14 cellular contexts compared by ENCODE assay signal in genomic region chr2:105406221-105406620, GRCh38. TPM values are rescaled to one million over a fixed set of nuclear protein-coding genes. Genes with fewer than 3 reads are reported as not detected.
DNase-seq lines count a peak whose midpoint lies in the region; ATAC-seq and TF ChIP-seq lines count a peak whose summit lies in the region.
"Had no signal": no experiment of that assay in that cellular context is flagged by ENCODE, and none has a peak within 500 bp of the region (broad histone marks: within the 10 kb centered on the region; RNA-seq: fewer than 3 reads in every experiment).

No MANE protein-coding gene starts in this region.

- no peaks in the 10 kb centered on the region for H3K36me3 Mint-ChIP-seq in osteocyte (ENCODE audit: unreplicated experiment)
- H3K36me3 Mint-ChIP-seq: activated naive CD8-positive, alpha-beta T cell treated with anti-CD3 and anti-CD28 coated beads, Interleukin-2, amount 10 ng/mL, durations not matched to agents 7 days and 5 days; CD8-positive, alpha-beta memory T cell; naive thymus-derived CD4-positive, alpha-beta T cell had no signal

- no peak for ATAC-seq in GM21447 (IDR thresholded peaks at IDR 0.05; ENCODE audit: unreplicated experiment)
- ATAC-seq in GM18858 (IDR thresholded peaks at IDR 0.05; ENCODE audit: unreplicated experiment), result no peak
- ATAC-seq: naive thymus-derived CD4-positive, alpha-beta T cell had no signal

- no peaks in the 10 kb centered on the region for H3K9me3 Mint-ChIP-seq in osteocyte (ENCODE audit: unreplicated experiment)
- H3K9me3 Mint-ChIP-seq: activated naive CD8-positive, alpha-beta T cell treated with anti-CD3 and anti-CD28 coated beads, Interleukin-2, amount 10 ng/mL, durations not matched to agents 7 days and 5 days; CD8-positive, alpha-beta memory T cell; naive thymus-derived CD4-positive, alpha-beta T cell; stimulated activated naive CD8-positive, alpha-beta T cell treated with anti-CD3 and anti-CD28 coated beads, Interleukin-15, Interleukin-2, amounts not matched to agents 100 ng/mL and 50 ng/mL, for 24 hours had no signal

- peak; percentile 77 for DNase-seq in GM04503 (ENCODE audit: low read depth)
- DNase-seq in SJSA1 (ENCODE audit: low read depth in 1 of 2, low spot score in 2 of 2), result peak; percentile 85 to 92
- DNase-seq in epithelial cell of prostate (ENCODE audit: low read depth, low spot score), result no peak
- no peak for DNase-seq in osteocyte (ENCODE audit: extremely low spot score, unreplicated experiment)
- no peak for DNase-seq in KG1 (lab: John Stamatoyannopoulos, UW)
- DNase-seq: activated naive CD8-positive, alpha-beta T cell treated with anti-CD3 and anti-CD28 coated beads, Interleukin-2, amount 10 ng/mL, durations not matched to agents 7 days and 5 days; CD8-positive, alpha-beta memory T cell; Kasumi-1; kidney; naive thymus-derived CD4-positive, alpha-beta T cell; NCI-H187 treated with DMSO at 0.1 percent for 48 hours had no signal

- H3K27ac Mint-ChIP-seq in osteocyte (ENCODE audit: unreplicated experiment), result peak overlapping the region; percentile 8
- H3K27ac Mint-ChIP-seq: activated naive CD8-positive, alpha-beta T cell treated with anti-CD3 and anti-CD28 coated beads, Interleukin-2, amount 10 ng/mL, durations not matched to agents 7 days and 5 days; CD8-positive, alpha-beta memory T cell; naive thymus-derived CD4-positive, alpha-beta T cell; stimulated activated naive CD8-positive, alpha-beta T cell treated with anti-CD3 and anti-CD28 coated beads, Interleukin-15, Interleukin-2, amounts not matched to agents 100 ng/mL and 50 ng/mL, for 24 hours had no signal

- no peak for TF ChIP-seq CTCF in osteocyte (IDR thresholded peaks at IDR 0.05)

- H3K4me3 ChIP-seq in SJSA1, result no peak overlapping the region

- H3K36me3 ChIP-seq in SJSA1, result no peaks in the 10 kb centered on the region

- peaks cover 9% of the 10 kb centered on the region for H3K27me3 Mint-ChIP-seq in osteocyte (ENCODE audit: unreplicated experiment)

- peaks cover 46% of the 10 kb centered on the region for H3K4me1 ChIP-seq in SJSA1 (replicated peaks)

- H3K4me1 Mint-ChIP-seq in osteocyte (ENCODE audit: unreplicated experiment), result peaks cover 33% of the 10 kb centered on the region
- H3K4me1 Mint-ChIP-seq: activated naive CD8-positive, alpha-beta T cell treated with anti-CD3 and anti-CD28 coated beads, Interleukin-2, amount 10 ng/mL, durations not matched to agents 7 days and 5 days; CD8-positive, alpha-beta memory T cell; naive thymus-derived CD4-positive, alpha-beta T cell had no signal

- no peak overlapping the region for H3K4me3 Mint-ChIP-seq in osteocyte (ENCODE audit: unreplicated experiment)
- H3K4me3 Mint-ChIP-seq: activated naive CD8-positive, alpha-beta T cell treated with anti-CD3 and anti-CD28 coated beads, Interleukin-2, amount 10 ng/mL, durations not matched to agents 7 days and 5 days; CD8-positive, alpha-beta memory T cell; naive thymus-derived CD4-positive, alpha-beta T cell; stimulated activated naive CD8-positive, alpha-beta T cell treated with anti-CD3 and anti-CD28 coated beads, Interleukin-15, Interleukin-2, amounts not matched to agents 100 ng/mL and 50 ng/mL, for 24 hours had no signal

- H3K27ac ChIP-seq in SJSA1, result peak overlapping the region; percentile 91
- peak overlapping the region; percentile 98 for H3K27ac ChIP-seq in epithelial cell of prostate

- no peaks in the 10 kb centered on the region for H3K27me3 ChIP-seq in SJSA1 (replicated peaks)

- no peaks in the 10 kb centered on the region for H3K9me3 ChIP-seq in SJSA1 (replicated peaks)

RNA-seq across cellular contexts. Expression of gene FHL2, which starts 7.4 kb away (rescaled TPM):
- 156 and 190 TPM in 2 replicates for total RNA-seq in SJSA1 (2014; rRNA removed; shearing (Covaris generic))
- 76.8 and 78.7 TPM in 2 replicates for total RNA-seq in osteocyte

Comparison
In these comparisons a context has a peak if more than half of its experiments do, and no peak if none do; other contexts are left out.
1. DNase-seq: peak in GM04503 (single experiment) and SJSA1 (2 of 2); none in epithelial cell of prostate (single experiment), osteocyte (single experiment) and KG1 (single experiment).